In the genomic region with DNA sequence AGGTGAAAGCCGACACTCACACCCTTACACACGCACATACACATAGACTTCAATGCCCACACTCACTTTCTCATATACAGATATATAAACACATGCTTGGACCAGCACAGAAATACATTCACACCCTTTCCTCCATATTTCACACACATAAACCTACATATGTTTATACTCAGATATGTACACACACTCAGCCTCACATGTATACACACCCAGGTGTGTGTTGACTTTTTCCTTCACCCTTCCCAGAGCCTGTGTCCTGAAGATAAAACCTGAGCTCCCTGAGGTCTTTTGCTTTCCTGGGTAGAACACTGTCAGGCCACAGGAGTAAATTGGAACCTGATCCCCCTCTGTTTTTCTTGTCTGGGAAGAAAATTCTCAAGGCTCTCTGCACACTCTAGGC, we compare ENCODE assay signal across 18 cellular contexts.
DNase-seq lines count a peak whose midpoint lies in the region; ATAC-seq and TF ChIP-seq lines count a peak whose summit lies in the region.
"Had no signal": no experiment of that assay in that cellular context is flagged by ENCODE, and none has a peak within 500 bp of the region (broad histone marks: within the 10 kb centered on the region; RNA-seq: fewer than 3 reads in every experiment).

No MANE protein-coding gene starts in this region.

- TF ChIP-seq CTCF in mucosa of descending colon (IDR thresholded peaks at IDR 0.05) (no peak), parathyroid adenoma (IDR thresholded peaks at IDR 0.05) (no peak), coronary artery (IDR thresholded peaks at IDR 0.05) (no peak)

- no peak overlapping the region for H3K4me2 ChIP-seq in parathyroid adenoma (ENCODE audit: low read length)

- peak overlapping the region; percentile 62 for H2AFZ ChIP-seq in parathyroid adenoma
- H2AFZ ChIP-seq: GM23248 had no signal

- DNase-seq in SK-N-MC (ENCODE audit: low read depth, low spot score) (no peak), left colon (no peak), mucosa of descending colon (no peak), NCI-H187 (lab: John Stamatoyannopoulos, UW) (no peak), SIG-M5 (lab: John Stamatoyannopoulos, UW) (no peak), coronary artery (ENCODE audit: low spot score) (no peak)
- DNase-seq: ACHN; BE2C; C1 segment of cervical spinal cord; Caco-2; CD4-positive, alpha-beta T cell; GM23248; HCEC 1CT; HFFc6; KG1 had no signal

- H3K36me3 ChIP-seq in SK-N-MC (ENCODE audit: insufficient read depth, low read length): no peaks in the 10 kb centered on the region
- H3K36me3 ChIP-seq in mucosa of descending colon (ENCODE audit: low read depth): no peaks in the 10 kb centered on the region
- H3K36me3 ChIP-seq in parathyroid adenoma (ENCODE audit: control insufficient read depth, insufficient read depth, low read length): no peaks in the 10 kb centered on the region
- H3K36me3 ChIP-seq: BE2C had no signal

- H3K9ac ChIP-seq in SK-N-MC (ENCODE audit: insufficient read length): no peak overlapping the region
- H3K9ac ChIP-seq in parathyroid adenoma: no peak overlapping the region
- H3K9ac ChIP-seq: GM23248 had no signal

- no peaks in the 10 kb centered on the region for H3K79me2 ChIP-seq in parathyroid adenoma

- peak; percentile 76 for ATAC-seq in left colon
- ATAC-seq in mucosa of descending colon: peak; percentile 51
- no peak for ATAC-seq in HG02884 (IDR thresholded peaks at IDR 0.05; ENCODE audit: unreplicated experiment)

- no peak overlapping the region for H3K4me3 ChIP-seq in SK-N-MC
- no peak overlapping the region for H3K4me3 ChIP-seq in mucosa of descending colon
- no peak overlapping the region for H3K4me3 ChIP-seq in parathyroid adenoma (ENCODE audit: low read depth, low read length)
- H3K4me3 ChIP-seq in coronary artery: no peak overlapping the region
- H3K4me3 ChIP-seq: GM23248 had no signal

- intact Hi-C loops in left colon (cut with DNase I, micrococcal nuclease) (no loop called here), mucosa of descending colon (cut with DNase I, micrococcal nuclease) (no loop called here)

- no peaks in the 10 kb centered on the region for H3K9me3 ChIP-seq in SK-N-MC (ENCODE audit: low read depth, low read length)
- no peaks in the 10 kb centered on the region for H3K9me3 ChIP-seq in mucosa of descending colon
- no peaks in the 10 kb centered on the region for H3K9me3 ChIP-seq in parathyroid adenoma (ENCODE audit: control insufficient read depth, low read length)
- H3K9me3 ChIP-seq: BE2C, Caco-2 had no signal

- H3K27me3 ChIP-seq in parathyroid adenoma (ENCODE audit: control insufficient read depth, insufficient read depth, low read length): no peaks in the 10 kb centered on the region
- H3K27me3 ChIP-seq: BE2C had no signal

- H3K4me1 ChIP-seq in mucosa of descending colon (ENCODE audit: low read depth): no peaks in the 10 kb centered on the region
- H3K4me1 ChIP-seq in parathyroid adenoma: no peaks in the 10 kb centered on the region
- H3K4me1 ChIP-seq: BE2C, Caco-2 had no signal

- H3K27ac ChIP-seq in SK-N-MC (0 out of 2 replicates have a peak overlapping the region, but pooled peaks have one; percentile 37), parathyroid adenoma (no peak overlapping the region), coronary artery (no peak overlapping the region)
- H3K27ac ChIP-seq: GM23248, HL-60 had no signal
